8 cellular contexts compared by ENCODE assay signal in genomic region chr4:74934016-74934821, GRCh38. TPM values are rescaled to one million over a fixed set of nuclear protein-coding genes. Genes with fewer than 3 reads are reported as not detected.
DNase-seq lines count a peak whose midpoint lies in the region; ATAC-seq and TF ChIP-seq lines count a peak whose summit lies in the region.

No MANE protein-coding gene starts in this region.

- peak overlapping the region in 5 of 8 donors; percentile 10 to 70 (median 46) for H3K4me3 Mint-ChIP-seq in CD4-positive, alpha-beta memory T cell
- peak overlapping the region; percentile 6 for H3K4me3 Mint-ChIP-seq in activated CD8-positive, alpha-beta T cell treated with anti-CD3 and anti-CD28 coated beads, Interleukin-2, amount 10 ng/mL, durations not matched to agents 7 days and 5 days
- no peak overlapping the region for H3K4me3 Mint-ChIP-seq in CD4-positive, alpha-beta T cell

- H3K36me3 ChIP-seq in CD4-positive, alpha-beta memory T cell (ENCODE audit: insufficient read depth, low read length), result no peaks in the 10 kb centered on the region
- H3K36me3 ChIP-seq in HUES64 (ENCODE audit: insufficient read depth, low read length), result no peaks in the 10 kb centered on the region
- no peaks in the 10 kb centered on the region for H3K36me3 ChIP-seq in cardiac muscle cell
- H3K36me3 ChIP-seq in osteoblast (ENCODE audit: insufficient read depth, low read length), result no peaks in the 10 kb centered on the region

- peak overlapping the region; percentile 67 for H2AFZ ChIP-seq in osteoblast (ENCODE audit: low read length)

- peak overlapping the region; percentile 83 for H3K4me2 ChIP-seq in osteoblast (ENCODE audit: insufficient read depth, low read length)

- peaks cover 7% of the 10 kb centered on the region for H3K4me1 ChIP-seq in CD4-positive, alpha-beta memory T cell (ENCODE audit: insufficient read depth, low read length)
- peaks cover 19% of the 10 kb centered on the region for H3K4me1 ChIP-seq in HUES64 (ENCODE audit: insufficient read depth, low read length)
- H3K4me1 ChIP-seq in cardiac muscle cell (ENCODE audit: low read depth), result peaks cover 3% of the 10 kb centered on the region
- H3K4me1 ChIP-seq in osteoblast (ENCODE audit: insufficient read depth, low read length), result peaks cover 17% of the 10 kb centered on the region

- H3K9me3 ChIP-seq in CD4-positive, alpha-beta memory T cell (ENCODE audit: control insufficient read depth in 1 of 2, low read length in 2 of 2), result no peaks in the 10 kb centered on the region
- no peaks in the 10 kb centered on the region for H3K9me3 ChIP-seq in HUES64 (ENCODE audit: insufficient read depth, low read depth, low read length)
- no peaks in the 10 kb centered on the region for H3K9me3 ChIP-seq in cardiac muscle cell (ENCODE audit: low read depth)
- no peaks in the 10 kb centered on the region for H3K9me3 ChIP-seq in osteoblast (ENCODE audit: low read depth, low read length)
- H3K9me3 ChIP-seq in CD4-positive, alpha-beta T cell (ENCODE audit: control insufficient read depth, low read length), result no peaks in the 10 kb centered on the region

- no peaks in the 10 kb centered on the region for H3K36me3 Mint-ChIP-seq in CD4-positive, alpha-beta memory T cell
- H3K36me3 Mint-ChIP-seq in activated CD8-positive, alpha-beta T cell treated with anti-CD3 and anti-CD28 coated beads, Interleukin-2, amount 10 ng/mL, durations not matched to agents 7 days and 5 days (ENCODE audit: low read depth), result no peaks in the 10 kb centered on the region
- H3K36me3 Mint-ChIP-seq in CD4-positive, alpha-beta T cell (ENCODE audit: low read depth), result no peaks in the 10 kb centered on the region

- H3K4me1 Mint-ChIP-seq in CD4-positive, alpha-beta memory T cell, result peaks cover 5 to 21% (median 13%) of the 10 kb centered on the region in 4 donors
- H3K4me1 Mint-ChIP-seq in activated CD8-positive, alpha-beta T cell treated with anti-CD3 and anti-CD28 coated beads, Interleukin-2, amount 10 ng/mL, durations not matched to agents 7 days and 5 days (ENCODE audit: low read depth), result peaks cover 11% of the 10 kb centered on the region
- H3K4me1 Mint-ChIP-seq in CD4-positive, alpha-beta T cell (ENCODE audit: low read depth), result peaks cover 9% of the 10 kb centered on the region

- H3K27ac Mint-ChIP-seq in CD4-positive, alpha-beta memory T cell, result no peak overlapping the region
- H3K27ac Mint-ChIP-seq in activated CD8-positive, alpha-beta T cell treated with anti-CD3 and anti-CD28 coated beads, Interleukin-2, amount 10 ng/mL, durations not matched to agents 7 days and 5 days, result no peak overlapping the region
- H3K27ac Mint-ChIP-seq in CD4-positive, alpha-beta T cell, result no peak overlapping the region

- H3K4me3 ChIP-seq in CD4-positive, alpha-beta memory T cell (ENCODE audit: low read length in 2 of 2), result no peak overlapping the region
- H3K4me3 ChIP-seq in HUES64 (ENCODE audit: low read length), result peak overlapping the region; percentile 68
- peak overlapping the region; percentile 67 for H3K4me3 ChIP-seq in cardiac muscle cell
- H3K4me3 ChIP-seq in osteoblast (ENCODE audit: insufficient read depth, low read length), result peak overlapping the region; percentile 65

- TF ChIP-seq CTCF in cardiac muscle cell (IDR thresholded peaks at IDR 0.05; ENCODE audit: low read depth, low read length) (no peak), osteoblast (IDR thresholded peaks at IDR 0.05; ENCODE audit: extremely low read depth, low read depth, low read length) (no peak)
- TF ChIP-seq CTCF in CD4-positive, alpha-beta T cell (IDR thresholded peaks at IDR 0.05), result no peak

- no peak for ATAC-seq in activated CD8-positive, alpha-beta T cell treated with anti-CD3 and anti-CD28 coated beads, Interleukin-2, amount 10 ng/mL, durations not matched to agents 7 days and 5 days
- no peak for ATAC-seq in GM19467 (IDR thresholded peaks at IDR 0.05; ENCODE audit: unreplicated experiment)
- ATAC-seq in CD4-positive, alpha-beta T cell (ENCODE audit: poor library complexity), result no peak
- no peak for ATAC-seq in HG03520 (IDR thresholded peaks at IDR 0.05; ENCODE audit: unreplicated experiment)

- H3K27me3 ChIP-seq in CD4-positive, alpha-beta memory T cell (ENCODE audit: insufficient read depth, low read length), result no peaks in the 10 kb centered on the region
- H3K27me3 ChIP-seq in HUES64 (ENCODE audit: insufficient read depth, low read length) (peaks cover 43% of the 10 kb centered on the region), cardiac muscle cell (peaks cover 28% of the 10 kb centered on the region), osteoblast (ENCODE audit: insufficient read depth, low read length) (peaks cover 39% of the 10 kb centered on the region)
- H3K27me3 ChIP-seq in CD4-positive, alpha-beta T cell (ENCODE audit: control insufficient read depth, insufficient read depth, low read length), result peaks cover 57% of the 10 kb centered on the region

- H3K9ac ChIP-seq in HUES64 (ENCODE audit: low read depth, low read length), result no peak overlapping the region

- CTCF ChIA-PET in CD4-positive, alpha-beta memory T cell (lab: Charles Lee; ENCODE audit: partially characterized antibody), result no interaction called here
- CTCF ChIA-PET in activated CD8-positive, alpha-beta T cell treated with anti-CD3 and anti-CD28 coated beads, Interleukin-2, amount 10 ng/mL, durations not matched to agents 7 days and 5 days (lab: Charles Lee), result no interaction called here
- CTCF ChIA-PET in CD4-positive, alpha-beta T cell (lab: Charles Lee), result no interaction called here

- H3K27me3 Mint-ChIP-seq in CD4-positive, alpha-beta memory T cell, result peaks cover 41 to 49% of the 10 kb centered on the region in 2 donors
- peaks cover 52% of the 10 kb centered on the region for H3K27me3 Mint-ChIP-seq in activated CD8-positive, alpha-beta T cell treated with anti-CD3 and anti-CD28 coated beads, Interleukin-2, amount 10 ng/mL, durations not matched to agents 7 days and 5 days (ENCODE audit: low read depth)
- H3K27me3 Mint-ChIP-seq in CD4-positive, alpha-beta T cell, result peaks cover 84% of the 10 kb centered on the region

- H3K27ac ChIP-seq in CD4-positive, alpha-beta memory T cell (ENCODE audit: low read depth, low read length), result no peak overlapping the region
- H3K27ac ChIP-seq in HUES64 (ENCODE audit: low read depth, low read length), result no peak overlapping the region
- no peak overlapping the region for H3K27ac ChIP-seq in cardiac muscle cell
- no peak overlapping the region for H3K27ac ChIP-seq in osteoblast (ENCODE audit: low read depth, low read length)
- H3K27ac ChIP-seq in CD4-positive, alpha-beta T cell (ENCODE audit: low read depth, low read length), result no peak overlapping the region

- WGBS in HUES64, result 1% methylated on average over 45 of the region's 45 CpGs

- H3K9me3 Mint-ChIP-seq in CD4-positive, alpha-beta memory T cell, result peaks cover 0 to 6% (median 2%) of the 10 kb centered on the region in 8 donors
- H3K9me3 Mint-ChIP-seq in activated CD8-positive, alpha-beta T cell treated with anti-CD3 and anti-CD28 coated beads, Interleukin-2, amount 10 ng/mL, durations not matched to agents 7 days and 5 days (ENCODE audit: insufficient read depth), result no peaks in the 10 kb centered on the region
- H3K9me3 Mint-ChIP-seq in CD4-positive, alpha-beta T cell, result no peaks in the 10 kb centered on the region

- no peaks in the 10 kb centered on the region for H4K20me1 ChIP-seq in osteoblast (ENCODE audit: insufficient read depth, low read length)

- DNase-seq in CD4-positive, alpha-beta memory T cell, result no peak
- DNase-seq in activated CD8-positive, alpha-beta T cell treated with anti-CD3 and anti-CD28 coated beads, Interleukin-2, amount 10 ng/mL, durations not matched to agents 7 days and 5 days, result no peak
- DNase-seq in cardiac muscle cell (ENCODE audit: low read depth in 1 of 2, low spot score in 1 of 2), result peak; percentile 31 to 61
- peak; percentile 68 for DNase-seq in osteoblast (ENCODE audit: insufficient read length, low spot score, missing footprints)
- no peak for DNase-seq in CD4-positive, alpha-beta T cell

- H3K79me2 ChIP-seq in osteoblast (ENCODE audit: insufficient read depth, low read length), result no peaks in the 10 kb centered on the region

- POLR2A ChIA-PET in CD4-positive, alpha-beta memory T cell (lab: Charles Lee; ENCODE audit: partially characterized antibody), result no interaction called here
- POLR2A ChIA-PET in activated CD8-positive, alpha-beta T cell treated with anti-CD3 and anti-CD28 coated beads, Interleukin-2, amount 10 ng/mL, durations not matched to agents 7 days and 5 days (lab: Charles Lee), result no interaction called here
- POLR2A ChIA-PET in CD4-positive, alpha-beta T cell (lab: Charles Lee), result interaction anchor here (0.7 kb wide), 1 partner anchor 1600 kb away, joined by 3 read pairs; no protein-coding TSS in a partner anchor

- intact Hi-C loops in CD4-positive, alpha-beta memory T cell (cut with micrococcal nuclease), result no loop called here
- intact Hi-C loops in CD4-positive, alpha-beta T cell (cut with DNase I, micrococcal nuclease), result no loop called here

RNA-seq across cellular contexts. Expression of gene PARM1, which starts 1.3 kb away (rescaled TPM):
- not detected for total RNA-seq in CD4-positive, alpha-beta memory T cell
- under 1 TPM in 1 of 2 donors, not detected in 1; 0.28 TPM for polyA plus RNA-seq in CD4-positive, alpha-beta memory T cell
- polyA plus RNA-seq in HUES64 (2013, experiment 1 of 2), result 5.5 TPM
- polyA plus RNA-seq in HUES64 (2013, experiment 2 of 2), result 6.3 TPM
- not detected for total RNA-seq in activated CD8-positive, alpha-beta T cell treated with anti-CD3 and anti-CD28 coated beads, Interleukin-2, amount 10 ng/mL, durations not matched to agents 7 days and 5 days
- total RNA-seq in cardiac muscle cell, result 8.0 and 11.3 TPM in 2 replicates
- 8.1 and 10.9 TPM in 2 replicates for polyA plus RNA-seq in cardiac muscle cell
- under 0.01 TPM in 1 of 2 replicates, not detected in the other for total RNA-seq in osteoblast
- under 1 TPM; 0.05 to 0.06 TPM for total RNA-seq in CD4-positive, alpha-beta T cell

Comparison
In these comparisons a context has a peak if more than half of its experiments do, and no peak if none do; other contexts are left out.
1. DNase-seq: peak in cardiac muscle cell (2 of 2) and osteoblast (single experiment); none in CD4-positive, alpha-beta memory T cell (0 of 5), activated CD8-positive, alpha-beta T cell treated with anti-CD3 and anti-CD28 coated beads, Interleukin-2, amount 10 ng/mL, durations not matched to agents 7 days and 5 days (single experiment) and CD4-positive, alpha-beta T cell (0 of 10).
2. H3K4me3 ChIP-seq: peak in HUES64 (single experiment), cardiac muscle cell (single experiment) and osteoblast (single experiment); none in CD4-positive, alpha-beta memory T cell (0 of 2).